In the genomic region with DNA sequence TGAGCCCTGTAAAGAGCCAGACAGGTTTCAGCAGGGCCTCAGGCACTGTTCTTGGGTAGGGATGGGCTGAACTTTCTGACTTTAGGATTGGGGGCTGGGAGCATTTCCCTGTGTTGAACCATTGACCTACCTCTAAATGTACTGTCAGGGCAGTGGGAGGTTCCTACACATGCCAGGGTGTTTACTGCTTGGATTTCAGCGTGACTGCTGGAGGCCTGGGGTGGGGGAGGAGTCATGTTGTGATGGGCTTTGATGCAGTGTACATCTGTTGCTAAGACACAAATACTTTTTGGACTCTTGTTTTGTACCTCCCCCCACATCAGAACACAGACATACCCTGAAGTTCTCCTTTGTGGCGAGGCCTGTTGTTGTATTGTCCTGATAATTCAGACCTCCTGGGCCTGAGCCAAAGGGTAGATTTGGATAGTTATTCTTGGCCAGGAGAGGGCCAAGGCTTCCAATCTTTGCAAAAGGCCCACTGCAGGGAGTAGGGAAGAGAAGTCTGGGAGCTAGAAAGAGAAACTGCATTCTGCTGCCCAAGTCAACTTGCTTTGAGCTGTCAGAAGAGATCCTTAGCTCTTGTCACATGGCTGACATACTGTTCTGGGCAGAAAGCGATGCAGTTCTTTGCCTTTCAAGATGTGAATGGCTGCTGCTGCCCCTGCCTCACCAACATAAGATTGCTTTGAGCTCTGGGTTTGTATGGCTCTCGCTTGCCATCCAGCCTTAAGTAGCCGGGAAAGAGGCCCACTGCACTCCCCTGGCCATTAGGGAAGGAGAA, we compare ENCODE assay signal across 8 cellular contexts. TPM values are rescaled to one million over a fixed set of nuclear protein-coding genes. Genes with fewer than 3 reads are reported as not detected.
DNase-seq lines count a peak whose midpoint lies in the region; ATAC-seq, FAIRE-seq and TF ChIP-seq lines count a peak whose summit lies in the region.

No MANE protein-coding gene starts in this region.

- DNase-seq in activated T-cell treated with anti-CD3 and anti-CD28 coated beads, Interleukin-2, amount 50 U/mL, for 24 hours = no peak
- DNase-seq in activated T-cell treated with anti-CD3 and anti-CD28 coated beads for 4 hours (no peak), cardiac muscle cell (ENCODE audit: low read depth in 1 of 2, low spot score in 1 of 2) (peak in 1 of 2 donors; percentile 99), gastrocnemius medialis (peak; percentile 94 to 96), HTR-8/SVneo (ENCODE audit: insufficient read length, low spot score) (no peak)
- DNase-seq in activated naive CD4-positive, alpha-beta T cell treated with anti-CD3 and anti-CD28 coated beads, Interleukin-2, amount 50 U/mL, for 72 hours (ENCODE audit: low spot score in 2 of 2) = no peak
- no peak for DNase-seq in CD8-positive, alpha-beta memory T cell

- no peaks in the 10 kb centered on the region for H3K9me3 ChIP-seq in cardiac muscle cell (ENCODE audit: low read depth)
- H3K9me3 ChIP-seq in gastrocnemius medialis = no peaks in the 10 kb centered on the region
- no peaks in the 10 kb centered on the region for H3K9me3 ChIP-seq in CD8-positive, alpha-beta memory T cell (ENCODE audit: low read length)

- FAIRE-seq in HTR-8/SVneo (lab: Jason Lieb, UNC) = no peak

- peak overlapping the region; percentile 49 for H3K4me3 Mint-ChIP-seq in activated T-cell treated with anti-CD3 and anti-CD28 coated beads, Interleukin-2, amount 50 U/mL, for 24 hours
- H3K4me3 Mint-ChIP-seq in CD8-positive, alpha-beta memory T cell = no peak overlapping the region

- no peak for ATAC-seq in activated naive CD4-positive, alpha-beta T cell treated with anti-CD3 and anti-CD28 coated beads, Interleukin-2, amount 50 U/mL, for 72 hours
- peak; percentile 31 to 33 for ATAC-seq in gastrocnemius medialis
- no peak for ATAC-seq in HG03039 (IDR thresholded peaks at IDR 0.05; ENCODE audit: unreplicated experiment)

- H3K36me3 Mint-ChIP-seq in activated T-cell treated with anti-CD3 and anti-CD28 coated beads, Interleukin-2, amount 50 U/mL, for 24 hours (ENCODE audit: low read depth) = peaks cover 92% of the 10 kb centered on the region
- H3K36me3 Mint-ChIP-seq in activated naive CD4-positive, alpha-beta T cell treated with anti-CD3 and anti-CD28 coated beads, Interleukin-2, amount 50 U/mL, for 72 hours = peaks cover 53 to 56% of the 10 kb centered on the region in 2 donors
- H3K36me3 Mint-ChIP-seq in CD8-positive, alpha-beta memory T cell = peaks cover 4 to 73% (median 17%) of the 10 kb centered on the region in 3 donors

- H3K4me1 ChIP-seq in cardiac muscle cell (ENCODE audit: low read depth) (peaks cover 47% of the 10 kb centered on the region), gastrocnemius medialis (peaks cover 65 to 67% of the 10 kb centered on the region in 2 donors)
- H3K4me1 ChIP-seq in CD8-positive, alpha-beta memory T cell (ENCODE audit: insufficient read depth, low read length) = peaks cover 48% of the 10 kb centered on the region

- H3K27ac ChIP-seq in cardiac muscle cell (peak overlapping the region; percentile 95), gastrocnemius medialis (peak overlapping the region; percentile 96 to 99 (median 97))
- no peak overlapping the region for H3K27ac ChIP-seq in CD8-positive, alpha-beta memory T cell (ENCODE audit: low read depth, low read length)

- in situ Hi-C loops in gastrocnemius medialis (cut with MboI; ENCODE audit: low sequenced_read_pairs in 4 of 4) = no loop called here

- intact Hi-C loops in gastrocnemius medialis (cut with DNase I; ENCODE audit: low total_unique reads) = no loop called here

- TF ChIP-seq CTCF in cardiac muscle cell (IDR thresholded peaks at IDR 0.05; ENCODE audit: low read depth, low read length) (peak; percentile 32), gastrocnemius medialis (IDR thresholded peaks at IDR 0.05 in 4 of 5, conservative IDR thresholded peaks at IDR 0.05 in 1 of 5) (peak in 1 of 5 experiments; percentile 11)

- H3K36me3 ChIP-seq in cardiac muscle cell (peaks cover 11% of the 10 kb centered on the region), gastrocnemius medialis (peaks cover 0 to 43% of the 10 kb centered on the region in 2 donors)
- H3K36me3 ChIP-seq in CD8-positive, alpha-beta memory T cell (ENCODE audit: insufficient read depth, low read length) = peaks cover 35% of the 10 kb centered on the region

- H3K4me3 ChIP-seq in cardiac muscle cell (no peak overlapping the region), gastrocnemius medialis (peak overlapping the region; percentile 73 to 93 (median 84))
- no peak overlapping the region for H3K4me3 ChIP-seq in CD8-positive, alpha-beta memory T cell (ENCODE audit: low read length)

- no peaks in the 10 kb centered on the region for H3K9me3 Mint-ChIP-seq in activated T-cell treated with anti-CD3 and anti-CD28 coated beads, Interleukin-2, amount 50 U/mL, for 24 hours
- H3K9me3 Mint-ChIP-seq in activated naive CD4-positive, alpha-beta T cell treated with anti-CD3 and anti-CD28 coated beads, Interleukin-2, amount 50 U/mL, for 72 hours = no peaks in the 10 kb centered on the region
- H3K9me3 Mint-ChIP-seq in CD8-positive, alpha-beta memory T cell = no peaks in the 10 kb centered on the region

- peaks cover 71% of the 10 kb centered on the region for H3K4me1 Mint-ChIP-seq in activated T-cell treated with anti-CD3 and anti-CD28 coated beads, Interleukin-2, amount 50 U/mL, for 24 hours (ENCODE audit: low read depth)
- peaks cover 63 to 74% (median 70%) of the 10 kb centered on the region in 3 donors for H3K4me1 Mint-ChIP-seq in CD8-positive, alpha-beta memory T cell

- POLR2A ChIA-PET in CD8-positive, alpha-beta memory T cell (lab: Charles Lee) = no interaction called here

- no peaks in the 10 kb centered on the region for H3K27me3 Mint-ChIP-seq in activated T-cell treated with anti-CD3 and anti-CD28 coated beads, Interleukin-2, amount 50 U/mL, for 24 hours
- peaks cover 0 to 4% of the 10 kb centered on the region in 2 donors for H3K27me3 Mint-ChIP-seq in CD8-positive, alpha-beta memory T cell

- H3K27me3 ChIP-seq in cardiac muscle cell = no peaks in the 10 kb centered on the region
- no peaks in the 10 kb centered on the region for H3K27me3 ChIP-seq in gastrocnemius medialis
- H3K27me3 ChIP-seq in CD8-positive, alpha-beta memory T cell (ENCODE audit: insufficient read depth, low read length, poor library complexity, severe bottlenecking) = no peaks in the 10 kb centered on the region

- TF ChIP-seq POLR2A in gastrocnemius medialis (IDR thresholded peaks at IDR 0.05) = peak; percentile 59 to 76

- CTCF ChIA-PET in CD8-positive, alpha-beta memory T cell (lab: Charles Lee) = interaction anchor here (0.6 to 1.2 kb wide), 3 partner anchors 8 to 102 kb away, joined by 3 read pairs; no protein-coding TSS in a partner anchor

- peak overlapping the region; percentile 81 for H3K27ac Mint-ChIP-seq in activated T-cell treated with anti-CD3 and anti-CD28 coated beads, Interleukin-2, amount 50 U/mL, for 24 hours
- peak overlapping the region; percentile 46 to 98 for H3K27ac Mint-ChIP-seq in activated naive CD4-positive, alpha-beta T cell treated with anti-CD3 and anti-CD28 coated beads, Interleukin-2, amount 50 U/mL, for 72 hours
- H3K27ac Mint-ChIP-seq in CD8-positive, alpha-beta memory T cell = peak overlapping the region in 4 of 8 donors; percentile 4 to 74 (median 28)

RNA-seq across cellular contexts. Expression of a gene that starts 3.7 kb away (rescaled TPM):
- total RNA-seq in activated naive CD4-positive, alpha-beta T cell treated with anti-CD3 and anti-CD28 coated beads, Interleukin-2, amount 50 U/mL, for 72 hours = 10 to 100 TPM; 81.9 to 92.5 TPM
- total RNA-seq in cardiac muscle cell (96.4 and 122 TPM in 2 replicates), gastrocnemius medialis (1,000 to 10,000 TPM in 2 of 4 donors, 100 to 1,000 TPM in 2; 622 to 1,180 (median 1,000) TPM)
- polyA plus RNA-seq in cardiac muscle cell = 56.0 and 56.7 TPM in 2 replicates
- 10 to 100 TPM; 94.5 to 98.4 TPM for total RNA-seq in CD8-positive, alpha-beta memory T cell
- polyA plus RNA-seq in CD8-positive, alpha-beta memory T cell = 13.1 TPM

RNA-seq across cellular contexts. Expression of a gene that starts 14.3 kb away (rescaled TPM):
- total RNA-seq in activated naive CD4-positive, alpha-beta T cell treated with anti-CD3 and anti-CD28 coated beads, Interleukin-2, amount 50 U/mL, for 72 hours = 1 to 10 TPM; 1.3 to 3.6 TPM
- total RNA-seq in cardiac muscle cell (10.8 and 14.4 TPM in 2 replicates), gastrocnemius medialis (10 to 100 TPM; 40.5 to 76.9 (median 52.8) TPM)
- 23.5 and 36.1 TPM in 2 replicates for polyA plus RNA-seq in cardiac muscle cell
- total RNA-seq in CD8-positive, alpha-beta memory T cell = 1 to 10 TPM; 7.6 to 8.3 TPM
- polyA plus RNA-seq in CD8-positive, alpha-beta memory T cell = 3.3 TPM

RNA-seq across cellular contexts. Expression of a gene that starts 49.4 kb away (rescaled TPM):
- 10 to 100 TPM; 29.1 to 66.5 TPM for total RNA-seq in activated naive CD4-positive, alpha-beta T cell treated with anti-CD3 and anti-CD28 coated beads, Interleukin-2, amount 50 U/mL, for 72 hours
- total RNA-seq in cardiac muscle cell = 62.9 and 102 TPM in 2 replicates
- polyA plus RNA-seq in cardiac muscle cell = 35.9 and 38.3 TPM in 2 replicates
- 10 to 100 TPM; 26.0 to 34.1 (median 27.7) TPM for total RNA-seq in gastrocnemius medialis
- total RNA-seq in CD8-positive, alpha-beta memory T cell = 10 to 100 TPM; 63.1 to 65.1 TPM
- 21.1 TPM for polyA plus RNA-seq in CD8-positive, alpha-beta memory T cell

RNA-seq across cellular contexts. Expression of a gene that starts 55.7 kb away (rescaled TPM):
- total RNA-seq in activated naive CD4-positive, alpha-beta T cell treated with anti-CD3 and anti-CD28 coated beads, Interleukin-2, amount 50 U/mL, for 72 hours = 10 to 100 TPM; 15.4 to 24.5 TPM
- total RNA-seq in cardiac muscle cell (11.0 and 11.6 TPM in 2 replicates), gastrocnemius medialis (10 to 100 TPM in 2 of 4 donors, 1 to 10 TPM in 2; 7.3 to 16.3 (median 9.6) TPM)
- 19.2 and 19.3 TPM in 2 replicates for polyA plus RNA-seq in cardiac muscle cell
- total RNA-seq in CD8-positive, alpha-beta memory T cell = 10 to 100 TPM; 43.3 to 45.2 TPM
- 26.5 TPM for polyA plus RNA-seq in CD8-positive, alpha-beta memory T cell

Comparison
In these comparisons a context has a peak if more than half of its experiments do, and no peak if none do; other contexts are left out.
1. DNase-seq: peak in gastrocnemius medialis (2 of 2); none in activated T-cell treated with anti-CD3 and anti-CD28 coated beads, Interleukin-2, amount 50 U/mL, for 24 hours (single experiment), activated T-cell treated with anti-CD3 and anti-CD28 coated beads for 4 hours (single experiment), activated naive CD4-positive, alpha-beta T cell treated with anti-CD3 and anti-CD28 coated beads, Interleukin-2, amount 50 U/mL, for 72 hours (0 of 2), HTR-8/SVneo (single experiment) and CD8-positive, alpha-beta memory T cell (0 of 5).
2. ATAC-seq: peak in gastrocnemius medialis (2 of 2); none in activated naive CD4-positive, alpha-beta T cell treated with anti-CD3 and anti-CD28 coated beads, Interleukin-2, amount 50 U/mL, for 72 hours (0 of 2) and HG03039 (single experiment).
3. H3K4me3 ChIP-seq: peak in gastrocnemius medialis (4 of 4); none in cardiac muscle cell (single experiment) and CD8-positive, alpha-beta memory T cell (single experiment).